31 cellular contexts compared by ENCODE assay signal in the genomic region with DNA sequence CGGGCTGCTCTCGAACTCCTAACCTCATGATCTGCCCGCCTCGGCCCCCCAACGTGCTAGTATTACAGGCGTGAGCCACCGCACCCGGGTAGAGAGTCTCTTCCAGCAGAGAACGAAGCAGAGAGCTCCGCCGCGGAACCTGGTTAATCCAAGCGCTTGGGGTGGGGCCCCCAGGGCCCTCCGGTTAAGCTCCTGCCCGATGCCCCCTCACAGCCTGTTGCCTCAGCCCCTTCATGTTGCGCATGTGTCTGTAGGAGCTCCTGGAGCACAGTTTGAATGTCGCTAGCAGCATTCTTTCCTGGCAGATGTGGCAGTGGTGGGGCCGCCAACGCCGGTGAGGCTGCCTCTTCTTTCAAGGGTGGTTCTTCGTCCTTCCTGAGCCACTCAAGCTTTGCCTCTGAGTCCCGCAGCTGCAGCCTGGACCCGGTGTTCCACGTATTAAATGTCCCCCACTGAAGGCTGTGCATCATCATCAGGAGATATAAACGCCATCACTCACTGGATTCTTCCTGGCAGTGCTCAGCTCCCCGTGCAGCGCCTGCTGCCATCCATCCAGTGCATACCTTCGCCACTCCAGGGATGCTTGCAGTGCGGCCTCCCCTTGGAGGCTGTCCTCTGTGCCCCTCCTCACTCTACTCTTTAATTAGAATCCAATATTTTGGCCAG.
"Had no signal": no experiment of that assay in that cellular context is flagged by ENCODE, and none has a peak within 500 bp of the region (broad histone marks: within the 10 kb centered on the region; RNA-seq: fewer than 3 reads in every experiment).

No MANE protein-coding gene starts in this region.

- H3K4me1 ChIP-seq: body of pancreas, esophagus muscularis mucosa, gastroesophageal sphincter had no signal

- H3K4me1 Mint-ChIP-seq: activated B cell treated with CpG ODN at 0.5 μM for 24 hours; activated T-helper 17 cell treated with anti-CD3 and anti-CD28 coated beads, Interleukin-2, amount 50 U/mL, for 72 hours; T-helper 17 cell had no signal

- H3K9me3 ChIP-seq: body of pancreas had no signal

- ATAC-seq: activated CD4-positive, CD25-positive, alpha-beta regulatory T cell treated with anti-CD3 and anti-CD28 coated beads, Interleukin-2, amount 50 U/mL, for 24 hours; activated CD8-positive, alpha-beta T cell treated with anti-CD3 and anti-CD28 coated beads for 36 hours; activated T-cell treated with anti-CD3 and anti-CD28 coated beads, Interleukin-2, amount 50 U/mL, for 4 hours; activated T-helper 17 cell treated with anti-CD3 and anti-CD28 coated beads, Interleukin-2, amount 50 U/mL, for 72 hours; body of pancreas; effector memory CD8-positive, alpha-beta T cell; gastroesophageal sphincter; T-helper 17 cell had no signal

- H3K27me3 ChIP-seq: body of pancreas, esophagus muscularis mucosa, gastroesophageal sphincter had no signal

- H3K27ac ChIP-seq: body of pancreas, esophagus muscularis mucosa, gastroesophageal sphincter, WERI-Rb-1 had no signal

- H3K27ac Mint-ChIP-seq: activated B cell treated with CpG ODN at 0.5 μM for 24 hours; activated CD8-positive, alpha-beta T cell treated with anti-CD3 and anti-CD28 coated beads for 36 hours; activated naive CD8-positive, alpha-beta T cell; activated T-helper 17 cell treated with anti-CD3 and anti-CD28 coated beads, Interleukin-2, amount 50 U/mL, for 72 hours; effector memory CD8-positive, alpha-beta T cell; T-helper 17 cell; T-helper 2 cell treated with Interferon-gamma antibody and Interleukin-4, amounts not matched to agents 5 μg/mL and 100 μg/mL, for 36 hours had no signal

- H3K36me3 Mint-ChIP-seq: activated naive CD8-positive, alpha-beta T cell had no signal

- H3K4me3 ChIP-seq: body of pancreas, esophagus muscularis mucosa, gastroesophageal sphincter had no signal

- H3K27me3 Mint-ChIP-seq: activated B cell treated with CpG ODN at 0.5 μM for 24 hours; activated CD8-positive, alpha-beta T cell treated with anti-CD3 and anti-CD28 coated beads for 36 hours; activated naive CD8-positive, alpha-beta T cell; activated T-helper 17 cell treated with anti-CD3 and anti-CD28 coated beads, Interleukin-2, amount 50 U/mL, for 72 hours; effector memory CD8-positive, alpha-beta T cell; T-helper 17 cell had no signal

- H3K36me3 ChIP-seq: esophagus muscularis mucosa, gastroesophageal sphincter, WERI-Rb-1 had no signal

- DNase-seq: activated B cell treated with CpG ODN at 0.5 μM for 24 hours; activated CD4-positive, alpha-beta T cell treated with anti-CD3 and anti-CD28 coated beads for 48 hours; activated CD4-positive, alpha-beta T cell treated with anti-CD3 and anti-CD28 coated beads, Interleukin-2, amount 50 U/mL, for 1 hour; activated CD4-positive, alpha-beta T cell treated with anti-CD3 and anti-CD28 coated beads, Interleukin-2, amount 50 U/mL, for 48 hours; activated CD8-positive, alpha-beta memory T cell treated with anti-CD3 and anti-CD28 coated beads for 24 hours; activated CD8-positive, alpha-beta T cell treated with anti-CD3 and anti-CD28 coated beads for 36 hours; activated effector memory CD4-positive, alpha-beta T cell treated with Interleukin-2 at 50 U/mL for 16 hours; activated gamma-delta T cell treated with Interleukin-2 at 50 U/mL for 16 hours; activated naive CD4-positive, alpha-beta T cell treated with anti-CD3 and anti-CD28 coated beads, Interleukin-2, amount 50 U/mL, for 16 hours; activated naive CD4-positive, alpha-beta T cell treated with Interleukin-2 at 50 U/mL for 16 hours; activated T-cell treated with anti-CD3 and anti-CD28 coated beads, Interleukin-2, amount 50 U/mL, for 4 hours; amniotic stem cell; aorta; body of pancreas; caudate nucleus; cortex of kidney; dermis blood vessel endothelial cell; effector CD4-positive, alpha-beta T cell; effector memory CD8-positive, alpha-beta T cell; erythroblast; foreskin melanocyte; T-helper 1 cell; T-helper 17 cell; T1000; WERI-Rb-1 had no signal

- H3K4me3 Mint-ChIP-seq: activated B cell treated with CpG ODN at 0.5 μM for 24 hours; activated CD8-positive, alpha-beta T cell treated with anti-CD3 and anti-CD28 coated beads for 36 hours; activated naive CD8-positive, alpha-beta T cell; activated T-cell treated with anti-CD3 and anti-CD28 coated beads, Interleukin-2, amount 50 U/mL, for 4 hours; activated T-helper 17 cell treated with anti-CD3 and anti-CD28 coated beads, Interleukin-2, amount 50 U/mL, for 72 hours; effector memory CD8-positive, alpha-beta T cell; T-helper 17 cell; T-helper 2 cell treated with Interferon-gamma antibody and Interleukin-4, amounts not matched to agents 5 μg/mL and 100 μg/mL, for 36 hours had no signal
